1 cellular context compared by ENCODE assay signal in the genomic region with DNA sequence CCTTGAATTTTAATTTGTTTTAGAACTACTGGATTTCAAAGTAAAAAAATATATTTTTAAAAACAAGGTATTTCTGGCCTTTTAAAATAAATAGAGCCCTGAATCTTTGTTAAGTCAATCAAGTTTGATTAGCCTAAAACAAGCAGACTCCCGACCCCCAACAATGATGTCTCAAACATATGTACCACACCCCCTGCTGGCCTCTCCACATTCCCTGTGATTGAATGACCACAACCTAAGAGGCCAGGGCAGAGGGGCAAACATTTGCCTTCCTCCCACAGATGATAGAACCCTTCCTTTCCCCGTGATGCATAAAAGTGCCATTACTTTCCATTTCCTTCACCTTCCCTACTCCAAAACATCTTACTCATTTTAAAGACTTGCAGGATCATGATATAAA.
A peak's percentile ranks its signal among the peaks of the same experiment; 100 is the strongest.
TF ChIP-seq lines count a peak whose summit lies in the region.

No MANE protein-coding gene starts in this region.

TF ChIP-seq in H1, 55 proteins besides CTCF, POLR2A, EP300 and RAD21 (continued from another document):
- TF ChIP-seq, protein P1, sequence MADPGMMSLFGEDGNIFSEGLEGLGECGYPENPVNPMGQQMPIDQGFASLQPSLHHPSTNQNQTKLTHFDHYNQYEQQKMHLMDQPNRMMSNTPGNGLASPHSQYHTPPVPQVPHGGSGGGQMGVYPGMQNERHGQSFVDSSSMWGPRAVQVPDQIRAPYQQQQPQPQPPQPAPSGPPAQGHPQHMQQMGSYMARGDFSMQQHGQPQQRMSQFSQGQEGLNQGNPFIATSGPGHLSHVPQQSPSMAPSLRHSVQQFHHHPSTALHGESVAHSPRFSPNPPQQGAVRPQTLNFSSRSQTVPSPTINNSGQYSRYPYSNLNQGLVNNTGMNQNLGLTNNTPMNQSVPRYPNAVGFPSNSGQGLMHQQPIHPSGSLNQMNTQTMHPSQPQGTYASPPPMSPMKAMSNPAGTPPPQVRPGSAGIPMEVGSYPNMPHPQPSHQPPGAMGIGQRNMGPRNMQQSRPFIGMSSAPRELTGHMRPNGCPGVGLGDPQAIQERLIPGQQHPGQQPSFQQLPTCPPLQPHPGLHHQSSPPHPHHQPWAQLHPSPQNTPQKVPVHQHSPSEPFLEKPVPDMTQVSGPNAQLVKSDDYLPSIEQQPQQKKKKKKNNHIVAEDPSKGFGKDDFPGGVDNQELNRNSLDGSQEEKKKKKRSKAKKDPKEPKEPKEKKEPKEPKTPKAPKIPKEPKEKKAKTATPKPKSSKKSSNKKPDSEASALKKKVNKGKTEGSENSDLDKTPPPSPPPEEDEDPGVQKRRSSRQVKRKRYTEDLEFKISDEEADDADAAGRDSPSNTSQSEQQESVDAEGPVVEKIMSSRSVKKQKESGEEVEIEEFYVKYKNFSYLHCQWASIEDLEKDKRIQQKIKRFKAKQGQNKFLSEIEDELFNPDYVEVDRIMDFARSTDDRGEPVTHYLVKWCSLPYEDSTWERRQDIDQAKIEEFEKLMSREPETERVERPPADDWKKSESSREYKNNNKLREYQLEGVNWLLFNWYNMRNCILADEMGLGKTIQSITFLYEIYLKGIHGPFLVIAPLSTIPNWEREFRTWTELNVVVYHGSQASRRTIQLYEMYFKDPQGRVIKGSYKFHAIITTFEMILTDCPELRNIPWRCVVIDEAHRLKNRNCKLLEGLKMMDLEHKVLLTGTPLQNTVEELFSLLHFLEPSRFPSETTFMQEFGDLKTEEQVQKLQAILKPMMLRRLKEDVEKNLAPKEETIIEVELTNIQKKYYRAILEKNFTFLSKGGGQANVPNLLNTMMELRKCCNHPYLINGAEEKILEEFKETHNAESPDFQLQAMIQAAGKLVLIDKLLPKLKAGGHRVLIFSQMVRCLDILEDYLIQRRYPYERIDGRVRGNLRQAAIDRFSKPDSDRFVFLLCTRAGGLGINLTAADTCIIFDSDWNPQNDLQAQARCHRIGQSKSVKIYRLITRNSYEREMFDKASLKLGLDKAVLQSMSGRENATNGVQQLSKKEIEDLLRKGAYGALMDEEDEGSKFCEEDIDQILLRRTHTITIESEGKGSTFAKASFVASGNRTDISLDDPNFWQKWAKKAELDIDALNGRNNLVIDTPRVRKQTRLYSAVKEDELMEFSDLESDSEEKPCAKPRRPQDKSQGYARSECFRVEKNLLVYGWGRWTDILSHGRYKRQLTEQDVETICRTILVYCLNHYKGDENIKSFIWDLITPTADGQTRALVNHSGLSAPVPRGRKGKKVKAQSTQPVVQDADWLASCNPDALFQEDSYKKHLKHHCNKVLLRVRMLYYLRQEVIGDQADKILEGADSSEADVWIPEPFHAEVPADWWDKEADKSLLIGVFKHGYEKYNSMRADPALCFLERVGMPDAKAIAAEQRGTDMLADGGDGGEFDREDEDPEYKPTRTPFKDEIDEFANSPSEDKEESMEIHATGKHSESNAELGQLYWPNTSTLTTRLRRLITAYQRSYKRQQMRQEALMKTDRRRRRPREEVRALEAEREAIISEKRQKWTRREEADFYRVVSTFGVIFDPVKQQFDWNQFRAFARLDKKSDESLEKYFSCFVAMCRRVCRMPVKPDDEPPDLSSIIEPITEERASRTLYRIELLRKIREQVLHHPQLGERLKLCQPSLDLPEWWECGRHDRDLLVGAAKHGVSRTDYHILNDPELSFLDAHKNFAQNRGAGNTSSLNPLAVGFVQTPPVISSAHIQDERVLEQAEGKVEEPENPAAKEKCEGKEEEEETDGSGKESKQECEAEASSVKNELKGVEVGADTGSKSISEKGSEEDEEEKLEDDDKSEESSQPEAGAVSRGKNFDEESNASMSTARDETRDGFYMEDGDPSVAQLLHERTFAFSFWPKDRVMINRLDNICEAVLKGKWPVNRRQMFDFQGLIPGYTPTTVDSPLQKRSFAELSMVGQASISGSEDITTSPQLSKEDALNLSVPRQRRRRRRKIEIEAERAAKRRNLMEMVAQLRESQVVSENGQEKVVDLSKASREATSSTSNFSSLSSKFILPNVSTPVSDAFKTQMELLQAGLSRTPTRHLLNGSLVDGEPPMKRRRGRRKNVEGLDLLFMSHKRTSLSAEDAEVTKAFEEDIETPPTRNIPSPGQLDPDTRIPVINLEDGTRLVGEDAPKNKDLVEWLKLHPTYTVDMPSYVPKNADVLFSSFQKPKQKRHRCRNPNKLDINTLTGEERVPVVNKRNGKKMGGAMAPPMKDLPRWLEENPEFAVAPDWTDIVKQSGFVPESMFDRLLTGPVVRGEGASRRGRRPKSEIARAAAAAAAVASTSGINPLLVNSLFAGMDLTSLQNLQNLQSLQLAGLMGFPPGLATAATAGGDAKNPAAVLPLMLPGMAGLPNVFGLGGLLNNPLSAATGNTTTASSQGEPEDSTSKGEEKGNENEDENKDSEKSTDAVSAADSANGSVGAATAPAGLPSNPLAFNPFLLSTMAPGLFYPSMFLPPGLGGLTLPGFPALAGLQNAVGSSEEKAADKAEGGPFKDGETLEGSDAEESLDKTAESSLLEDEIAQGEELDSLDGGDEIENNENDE (IDR thresholded peaks at IDR 0.05; ENCODE audit: insufficient replicate concordance, low read length): peak; percentile 34
- TF ChIP-seq SP1 (IDR thresholded peaks at IDR 0.05; ENCODE audit: low read depth, low read length) (0 out of 2 replicates have a peak, but pooled peaks have one; percentile 47), CHD1 (IDR thresholded peaks at IDR 0.05; ENCODE audit: low read depth, low read length) (no peak), TEAD4 (IDR thresholded peaks at IDR 0.05; ENCODE audit: low read depth, low read length) (peak; percentile 79), BCL11A (IDR thresholded peaks at IDR 0.05; ENCODE audit: low read depth in 2 of 2, low read length in 2 of 2) (no peak), NANOG (IDR thresholded peaks at IDR 0.05; ENCODE audit: insufficient read depth, low read depth, low read length, poor library complexity, severe bottlenecking) (peak; percentile 49)
TF ChIP-seq in H1: peak in this region for 5.
